10 cellular contexts compared by ENCODE assay signal in genomic region chr1:115782571-115783281, GRCh38.
DNase-seq lines count a peak whose midpoint lies in the region; ATAC-seq, FAIRE-seq and TF ChIP-seq lines count a peak whose summit lies in the region.
"Had no signal": no experiment of that assay in that cellular context is flagged by ENCODE, and none has a peak within 500 bp of the region (broad histone marks: within the 10 kb centered on the region; RNA-seq: fewer than 3 reads in every experiment).

No MANE protein-coding gene starts in this region.

- no peak for TF ChIP-seq POLR2A in H54 (IDR thresholded peaks at IDR 0.05; ENCODE audit: low read depth, low read length)

- DNase-seq in H54 (ENCODE audit: insufficient read length, low spot score) = peak; percentile 40
- peak; percentile 24 for DNase-seq in RKO (ENCODE audit: low spot score)
- DNase-seq in fibroblast of pulmonary artery (ENCODE audit: low read depth) = peak; percentile 47
- no peak for DNase-seq in NCI-H524 (lab: John Stamatoyannopoulos, UW)
- no peak for DNase-seq in putamen (ENCODE audit: low spot score)
- DNase-seq: head of caudate nucleus, NCI-H526 had no signal

- ATAC-seq in GM19397 (IDR thresholded peaks at IDR 0.05; ENCODE audit: unreplicated experiment) (no peak), HG03378 (IDR thresholded peaks at IDR 0.05; ENCODE audit: unreplicated experiment) (no peak)

- H3K4me3 ChIP-seq in fibroblast of pulmonary artery (replicated peaks; ENCODE audit: low read depth, low read length) (no peak overlapping the region), skin epidermis (no peak overlapping the region)

- FAIRE-seq in H54 (lab: Jason Lieb, UNC) = peak; percentile 97

- no peak for TF ChIP-seq CTCF in fibroblast of pulmonary artery (IDR thresholded peaks at IDR 0.05; ENCODE audit: low read length, missing control alignments)

- peak overlapping the region in 15 of 21 experiments; percentile 4 to 90 (median 73) for H3K27ac ChIP-seq in skin epidermis

Comparison
In these comparisons a context has a peak if more than half of its experiments do, and no peak if none do; other contexts are left out.
1. DNase-seq: peak in H54 (single experiment), RKO (single experiment) and fibroblast of pulmonary artery (single experiment); none in NCI-H524 (0 of 2) and putamen (single experiment).